In genomic region chr6:108581237-108581931, GRCh38 we compare ENCODE assay signal across 8 cellular contexts. TPM values are rescaled to one million over a fixed set of nuclear protein-coding genes. Genes with fewer than 3 reads are reported as not detected.
A peak's percentile ranks its signal among the peaks of the same experiment; 100 is the strongest.
DNase-seq lines count a peak whose midpoint lies in the region; ATAC-seq and TF ChIP-seq lines count a peak whose summit lies in the region.

No MANE protein-coding gene starts in this region.

- ATAC-seq in CD8-positive, alpha-beta T cell = peak; percentile 26
- ATAC-seq in mucosa of descending colon = peak; percentile 24
- no peak for ATAC-seq in GM18517 (IDR thresholded peaks at IDR 0.05; ENCODE audit: unreplicated experiment)

- POLR2A ChIA-PET in CD8-positive, alpha-beta T cell (lab: Charles Lee) = no interaction called here

- H3K27ac ChIP-seq in CD8-positive, alpha-beta T cell (ENCODE audit: low read depth, low read length) = no peak overlapping the region
- H3K27ac ChIP-seq in caudate nucleus (ENCODE audit: low read depth, low read length) = peak overlapping the region; percentile 14

- no peak for TF ChIP-seq CTCF in CD8-positive, alpha-beta T cell (IDR thresholded peaks at IDR 0.05)
- TF ChIP-seq CTCF in mucosa of descending colon (IDR thresholded peaks at IDR 0.05) = no peak

- intact Hi-C loops in CD8-positive, alpha-beta T cell (cut with DNase I, micrococcal nuclease) = loop anchor here in 1 of 2 experiments (2.0 kb wide), 1 partner anchor 17 kb away; no protein-coding TSS in a partner anchor
- intact Hi-C loops in mucosa of descending colon (cut with DNase I, micrococcal nuclease) = no loop called here
- intact Hi-C loops in activated T-helper 1 cell treated with anti-CD3 and anti-CD28 coated beads, Interleukin-12 subunit alpha, Interleukin-12 subunit beta, Interleukin-2, Interleukin-4 antibody, amounts not matched to agents 30 ng/mL and 10 ng/mL and 1 ng/mL, durations not matched to agents 14 hours and 24 hours and 36 hours (cut with micrococcal nuclease) = loop anchor here (1.0 kb wide), 1 partner anchor 17 kb away; no protein-coding TSS in a partner anchor

- H3K4me1 Mint-ChIP-seq in CD8-positive, alpha-beta T cell (ENCODE audit: low read depth) = peaks cover 75% of the 10 kb centered on the region
- peaks cover 19% of the 10 kb centered on the region for H3K4me1 Mint-ChIP-seq in activated T-helper 1 cell treated with anti-CD3 and anti-CD28 coated beads, Interleukin-12 subunit alpha, Interleukin-12 subunit beta, Interleukin-2, Interleukin-4 antibody, amounts not matched to agents 30 ng/mL and 10 ng/mL and 1 ng/mL, durations not matched to agents 14 hours and 24 hours and 36 hours (ENCODE audit: low read depth)

- peaks cover 26% of the 10 kb centered on the region for H3K4me1 ChIP-seq in CD8-positive, alpha-beta T cell (ENCODE audit: insufficient read depth, low read length)
- H3K4me1 ChIP-seq in mucosa of descending colon (ENCODE audit: low read depth) = peaks cover 18% of the 10 kb centered on the region

- H3K9me3 Mint-ChIP-seq in CD8-positive, alpha-beta T cell = no peaks in the 10 kb centered on the region
- H3K9me3 Mint-ChIP-seq in activated T-helper 1 cell treated with anti-CD3 and anti-CD28 coated beads, Interleukin-12 subunit alpha, Interleukin-12 subunit beta, Interleukin-2, Interleukin-4 antibody, amounts not matched to agents 30 ng/mL and 10 ng/mL and 1 ng/mL, durations not matched to agents 14 hours and 24 hours and 36 hours = no peaks in the 10 kb centered on the region

- H3K4me3 ChIP-seq in CD8-positive, alpha-beta T cell (ENCODE audit: low read depth, low read length) = no peak overlapping the region
- H3K4me3 ChIP-seq in mucosa of descending colon = no peak overlapping the region

- no peaks in the 10 kb centered on the region for H3K36me3 ChIP-seq in CD8-positive, alpha-beta T cell (ENCODE audit: insufficient read depth, low read length)
- H3K36me3 ChIP-seq in mucosa of descending colon (ENCODE audit: low read depth) = no peaks in the 10 kb centered on the region

- DNase-seq in CD8-positive, alpha-beta T cell = no peak
- DNase-seq in NCI-H2171 treated with DMSO at 0.1 percent for 48 hours (lab: John Stamatoyannopoulos, UW) = peak; percentile 70
- no peak for DNase-seq in caudate nucleus (lab: John Stamatoyannopoulos, UW)
- DNase-seq in mucosa of descending colon = no peak
- DNase-seq in NCI-H82 treated with DMSO at 0.1 percent for 48 hours (lab: John Stamatoyannopoulos, UW; ENCODE audit: unreplicated experiment) = no peak
- no peak for DNase-seq in activated T-helper 1 cell treated with anti-CD3 and anti-CD28 coated beads, Interleukin-12 subunit alpha, Interleukin-12 subunit beta, Interleukin-2, Interleukin-4 antibody, amounts not matched to agents 30 ng/mL and 10 ng/mL and 1 ng/mL, durations not matched to agents 14 hours and 24 hours and 36 hours (ENCODE audit: low spot score)
- no peak for DNase-seq in anterior cingulate cortex (lab: John Stamatoyannopoulos, UW)

- H3K27ac Mint-ChIP-seq in CD8-positive, alpha-beta T cell = peak overlapping the region; percentile 65
- H3K27ac Mint-ChIP-seq in activated T-helper 1 cell treated with anti-CD3 and anti-CD28 coated beads, Interleukin-12 subunit alpha, Interleukin-12 subunit beta, Interleukin-2, Interleukin-4 antibody, amounts not matched to agents 30 ng/mL and 10 ng/mL and 1 ng/mL, durations not matched to agents 14 hours and 24 hours and 36 hours = no peak overlapping the region

- no peaks in the 10 kb centered on the region for H3K27me3 Mint-ChIP-seq in CD8-positive, alpha-beta T cell (ENCODE audit: low read depth)
- peaks cover 4% of the 10 kb centered on the region for H3K27me3 Mint-ChIP-seq in activated T-helper 1 cell treated with anti-CD3 and anti-CD28 coated beads, Interleukin-12 subunit alpha, Interleukin-12 subunit beta, Interleukin-2, Interleukin-4 antibody, amounts not matched to agents 30 ng/mL and 10 ng/mL and 1 ng/mL, durations not matched to agents 14 hours and 24 hours and 36 hours (ENCODE audit: insufficient read depth)

- peak overlapping the region; percentile 67 for H3K4me3 Mint-ChIP-seq in CD8-positive, alpha-beta T cell
- no peak overlapping the region for H3K4me3 Mint-ChIP-seq in activated T-helper 1 cell treated with anti-CD3 and anti-CD28 coated beads, Interleukin-12 subunit alpha, Interleukin-12 subunit beta, Interleukin-2, Interleukin-4 antibody, amounts not matched to agents 30 ng/mL and 10 ng/mL and 1 ng/mL, durations not matched to agents 14 hours and 24 hours and 36 hours

- H3K9me3 ChIP-seq in CD8-positive, alpha-beta T cell (ENCODE audit: low read length) = no peaks in the 10 kb centered on the region
- no peaks in the 10 kb centered on the region for H3K9me3 ChIP-seq in mucosa of descending colon

- CTCF ChIA-PET in CD8-positive, alpha-beta T cell (lab: Charles Lee) = no interaction called here

- H3K36me3 Mint-ChIP-seq in CD8-positive, alpha-beta T cell = peaks cover 20% of the 10 kb centered on the region
- H3K36me3 Mint-ChIP-seq in activated T-helper 1 cell treated with anti-CD3 and anti-CD28 coated beads, Interleukin-12 subunit alpha, Interleukin-12 subunit beta, Interleukin-2, Interleukin-4 antibody, amounts not matched to agents 30 ng/mL and 10 ng/mL and 1 ng/mL, durations not matched to agents 14 hours and 24 hours and 36 hours (ENCODE audit: low read depth) = no peaks in the 10 kb centered on the region

- H3K27me3 ChIP-seq in CD8-positive, alpha-beta T cell (ENCODE audit: insufficient read depth, low read length) = no peaks in the 10 kb centered on the region

RNA-seq across cellular contexts. Expression of gene FOXO3, which starts 20.7 kb away (rescaled TPM):
- 10 to 100 TPM; 26.3 to 26.5 TPM for total RNA-seq in CD8-positive, alpha-beta T cell
- 10 to 100 TPM; 52.4 to 60.4 (median 60.1) TPM for total RNA-seq in mucosa of descending colon
- total RNA-seq in activated T-helper 1 cell treated with anti-CD3 and anti-CD28 coated beads, Interleukin-12 subunit alpha, Interleukin-12 subunit beta, Interleukin-2, Interleukin-4 antibody, amounts not matched to agents 30 ng/mL and 10 ng/mL and 1 ng/mL, durations not matched to agents 14 hours and 24 hours and 36 hours = 8.6 and 8.7 TPM in 2 replicates
